2 cellular contexts compared by ENCODE assay signal in the genomic region with DNA sequence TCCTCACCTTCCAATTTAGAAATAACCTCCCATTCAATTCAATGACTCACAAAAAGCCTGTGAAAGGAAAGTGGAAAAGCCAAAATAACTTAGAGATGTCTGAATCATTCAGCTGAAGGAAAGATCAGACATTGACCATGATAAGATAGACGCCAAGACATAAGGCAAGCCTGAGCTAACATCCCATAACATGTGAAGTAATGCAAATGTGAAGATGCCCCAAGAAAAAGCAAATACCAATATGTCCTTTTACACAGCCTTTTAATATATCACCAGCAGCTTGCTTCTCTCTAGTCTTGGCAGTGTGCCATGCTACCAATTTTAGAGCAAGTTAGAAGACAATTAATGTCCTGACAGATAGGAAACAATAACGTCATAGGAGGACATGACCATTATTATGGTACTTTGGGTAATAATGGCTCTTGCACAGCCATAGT.
A peak's percentile ranks its signal among the peaks of the same experiment; 100 is the strongest.
TF ChIP-seq lines count a peak whose summit lies in the region.

No MANE protein-coding gene starts in this region.

TF ChIP-seq in IMR-90, 13 proteins besides CTCF, POLR2A, EP300 and RAD21:
- TF ChIP-seq FOS (IDR thresholded peaks at IDR 0.05; ENCODE audit: low read depth, low read length) (peak; percentile 29; the same call in 1 of the 2 replicates), NFE2L2 (IDR thresholded peaks at IDR 0.05; ENCODE audit: low read depth, low read length) (no peak)

TF ChIP-seq in WTC11, 78 proteins besides CTCF, POLR2A, EP300 and RAD21:
- no peak for TF ChIP-seq TEAD4 (CRISPR knock-in tag; IDR thresholded peaks at IDR 0.05)
- TF ChIP-seq FOXP1 (CRISPR knock-in tag; IDR thresholded peaks at IDR 0.05; ENCODE audit: borderline replicate concordance), result no peak
- TF ChIP-seq, protein P1, sequence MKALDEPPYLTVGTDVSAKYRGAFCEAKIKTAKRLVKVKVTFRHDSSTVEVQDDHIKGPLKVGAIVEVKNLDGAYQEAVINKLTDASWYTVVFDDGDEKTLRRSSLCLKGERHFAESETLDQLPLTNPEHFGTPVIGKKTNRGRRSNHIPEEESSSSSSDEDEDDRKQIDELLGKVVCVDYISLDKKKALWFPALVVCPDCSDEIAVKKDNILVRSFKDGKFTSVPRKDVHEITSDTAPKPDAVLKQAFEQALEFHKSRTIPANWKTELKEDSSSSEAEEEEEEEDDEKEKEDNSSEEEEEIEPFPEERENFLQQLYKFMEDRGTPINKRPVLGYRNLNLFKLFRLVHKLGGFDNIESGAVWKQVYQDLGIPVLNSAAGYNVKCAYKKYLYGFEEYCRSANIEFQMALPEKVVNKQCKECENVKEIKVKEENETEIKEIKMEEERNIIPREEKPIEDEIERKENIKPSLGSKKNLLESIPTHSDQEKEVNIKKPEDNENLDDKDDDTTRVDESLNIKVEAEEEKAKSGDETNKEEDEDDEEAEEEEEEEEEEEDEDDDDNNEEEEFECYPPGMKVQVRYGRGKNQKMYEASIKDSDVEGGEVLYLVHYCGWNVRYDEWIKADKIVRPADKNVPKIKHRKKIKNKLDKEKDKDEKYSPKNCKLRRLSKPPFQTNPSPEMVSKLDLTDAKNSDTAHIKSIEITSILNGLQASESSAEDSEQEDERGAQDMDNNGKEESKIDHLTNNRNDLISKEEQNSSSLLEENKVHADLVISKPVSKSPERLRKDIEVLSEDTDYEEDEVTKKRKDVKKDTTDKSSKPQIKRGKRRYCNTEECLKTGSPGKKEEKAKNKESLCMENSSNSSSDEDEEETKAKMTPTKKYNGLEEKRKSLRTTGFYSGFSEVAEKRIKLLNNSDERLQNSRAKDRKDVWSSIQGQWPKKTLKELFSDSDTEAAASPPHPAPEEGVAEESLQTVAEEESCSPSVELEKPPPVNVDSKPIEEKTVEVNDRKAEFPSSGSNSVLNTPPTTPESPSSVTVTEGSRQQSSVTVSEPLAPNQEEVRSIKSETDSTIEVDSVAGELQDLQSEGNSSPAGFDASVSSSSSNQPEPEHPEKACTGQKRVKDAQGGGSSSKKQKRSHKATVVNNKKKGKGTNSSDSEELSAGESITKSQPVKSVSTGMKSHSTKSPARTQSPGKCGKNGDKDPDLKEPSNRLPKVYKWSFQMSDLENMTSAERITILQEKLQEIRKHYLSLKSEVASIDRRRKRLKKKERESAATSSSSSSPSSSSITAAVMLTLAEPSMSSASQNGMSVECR (CRISPR knock-in tag; IDR thresholded peaks at IDR 0.05; ENCODE audit: borderline replicate concordance), result no peak
- TF ChIP-seq ZNF121 (CRISPR knock-in tag; IDR thresholded peaks at IDR 0.05), result no peak
- no peak for TF ChIP-seq ZNF416 (CRISPR knock-in tag; IDR thresholded peaks at IDR 0.05)
- TF ChIP-seq ELF4 (CRISPR knock-in tag; IDR thresholded peaks at IDR 0.05; ENCODE audit: low read depth), result no peak
- TF ChIP-seq, protein P2, sequence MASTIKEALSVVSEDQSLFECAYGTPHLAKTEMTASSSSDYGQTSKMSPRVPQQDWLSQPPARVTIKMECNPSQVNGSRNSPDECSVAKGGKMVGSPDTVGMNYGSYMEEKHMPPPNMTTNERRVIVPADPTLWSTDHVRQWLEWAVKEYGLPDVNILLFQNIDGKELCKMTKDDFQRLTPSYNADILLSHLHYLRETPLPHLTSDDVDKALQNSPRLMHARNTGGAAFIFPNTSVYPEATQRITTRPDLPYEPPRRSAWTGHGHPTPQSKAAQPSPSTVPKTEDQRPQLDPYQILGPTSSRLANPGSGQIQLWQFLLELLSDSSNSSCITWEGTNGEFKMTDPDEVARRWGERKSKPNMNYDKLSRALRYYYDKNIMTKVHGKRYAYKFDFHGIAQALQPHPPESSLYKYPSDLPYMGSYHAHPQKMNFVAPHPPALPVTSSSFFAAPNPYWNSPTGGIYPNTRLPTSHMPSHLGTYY (CRISPR knock-in tag; IDR thresholded peaks at IDR 0.05), result no peak
